ENCODE assay signal across 13 cellular contexts in the genomic region with DNA sequence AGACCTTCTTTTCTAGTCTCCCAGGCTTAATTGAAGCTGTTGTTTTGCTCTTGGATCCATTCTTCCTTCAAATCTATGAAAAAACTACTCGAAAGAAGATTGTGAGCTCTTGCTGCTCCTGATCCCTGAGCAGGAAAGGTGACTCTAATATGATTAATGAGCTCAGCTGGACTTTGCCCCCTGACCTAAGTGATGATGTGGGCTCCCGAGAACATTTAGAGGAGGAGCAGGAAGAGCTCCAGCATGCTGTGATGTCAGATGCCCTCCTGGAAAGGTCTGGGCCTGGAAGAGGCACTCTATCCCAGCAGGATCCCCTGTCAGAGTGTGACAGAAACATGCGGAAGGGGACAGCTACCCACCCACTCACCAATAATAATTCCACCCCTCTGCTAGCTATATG.
DNase-seq lines count a peak whose midpoint lies in the region; ATAC-seq and TF ChIP-seq lines count a peak whose summit lies in the region.
"Had no signal": no experiment of that assay in that cellular context is flagged by ENCODE, and none has a peak within 500 bp of the region (broad histone marks: within the 10 kb centered on the region; RNA-seq: fewer than 3 reads in every experiment).

No MANE protein-coding gene starts in this region.

- H3K27me3 ChIP-seq in body of pancreas (no peaks in the 10 kb centered on the region), smooth muscle cell (ENCODE audit: low read depth) (no peaks in the 10 kb centered on the region)

- no peak overlapping the region for H3K4me3 Mint-ChIP-seq in stimulated activated naive B cell treated with anti-CD40 and anti-IgM and Interleukin-4, amounts not matched to agents 10 μg/mL and 1 μg/mL and 100 μg/mL, for 72 hours
- no peak overlapping the region for H3K4me3 Mint-ChIP-seq in T-cell
- H3K4me3 Mint-ChIP-seq: CD8-positive, alpha-beta T cell had no signal

- H4K20me1 ChIP-seq in smooth muscle cell (ENCODE audit: low read depth) = no peaks in the 10 kb centered on the region

- WGBS in body of pancreas, 2 donors = 33 to 35% methylated on average over 3 of the region's 3 CpGs
- 78% methylated on average over 3 of the region's 3 CpGs for WGBS in smooth muscle cell (ENCODE audit: low lambda C conversion rate)

- H3K9me3 ChIP-seq in HEK293 (ENCODE audit: control insufficient read depth, insufficient read depth, low read depth, low read length) (no peaks in the 10 kb centered on the region), body of pancreas (no peaks in the 10 kb centered on the region), smooth muscle cell (replicated peaks; ENCODE audit: low read depth) (no peaks in the 10 kb centered on the region)

- H2AFZ ChIP-seq in smooth muscle cell (ENCODE audit: low read depth) = no peak overlapping the region
- H2AFZ ChIP-seq: PC-9 had no signal

- no peak overlapping the region for H3K4me2 ChIP-seq in smooth muscle cell

- no peak for TF ChIP-seq POLR2A in body of pancreas (IDR thresholded peaks at IDR 0.05)

- H3K4me1 ChIP-seq in HEK293 (ENCODE audit: control insufficient read depth, insufficient read depth, low read length) (no peaks in the 10 kb centered on the region), body of pancreas (peaks cover 10% of the 10 kb centered on the region), smooth muscle cell (ENCODE audit: low read depth) (peaks cover 12% of the 10 kb centered on the region)

- ATAC-seq in body of pancreas (peak; percentile 81), left lobe of liver (peak; percentile 82), T-cell (replicated peaks in 1 of 4) (no peak), HG03432 (IDR thresholded peaks at IDR 0.05; ENCODE audit: unreplicated experiment) (no peak)
- no peak for ATAC-seq in stimulated activated naive B cell treated with anti-CD40 and anti-IgM and Interleukin-4, amounts not matched to agents 10 μg/mL and 1 μg/mL and 100 μg/mL, for 72 hours (replicated peaks)
- ATAC-seq: CD8-positive, alpha-beta T cell; sciatic nerve had no signal

- CTCF ChIA-PET in HEK293 (lab: Yijun Ruan, JAX) (no interaction called here), T-cell (lab: Charles Lee) (interaction anchor here in 1 of 2 donors (0.9 kb wide), 1 partner anchor 102 kb away, joined by 3 read pairs; no protein-coding TSS in a partner anchor)

- no peak overlapping the region for H3K9ac ChIP-seq in smooth muscle cell (ENCODE audit: low read depth)

- TF ChIP-seq CTCF in HEK293 (tag by site-specific recombination; IDR thresholded peaks at IDR 0.05) (no peak), body of pancreas (IDR thresholded peaks at IDR 0.05) (no peak), smooth muscle cell (IDR thresholded peaks at IDR 0.05; ENCODE audit: borderline replicate concordance, insufficient read depth, poor library complexity, severe bottlenecking) (no peak)

- H3K27me3 Mint-ChIP-seq in stimulated activated naive B cell treated with anti-CD40 and anti-IgM and Interleukin-4, amounts not matched to agents 10 μg/mL and 1 μg/mL and 100 μg/mL, for 72 hours = no peaks in the 10 kb centered on the region
- no peaks in the 10 kb centered on the region for H3K27me3 Mint-ChIP-seq in T-cell

- H3K9me3 Mint-ChIP-seq in stimulated activated naive B cell treated with anti-CD40 and anti-IgM and Interleukin-4, amounts not matched to agents 10 μg/mL and 1 μg/mL and 100 μg/mL, for 72 hours = no peaks in the 10 kb centered on the region
- H3K9me3 Mint-ChIP-seq in T-cell = no peaks in the 10 kb centered on the region
- H3K9me3 Mint-ChIP-seq: CD8-positive, alpha-beta T cell had no signal

- H3K27ac ChIP-seq in HEK293 (ENCODE audit: extremely low read depth, low read depth, low read length) (no peak overlapping the region), body of pancreas (peak overlapping the region in 2 of 4 donors; percentile 2 to 51), smooth muscle cell (ENCODE audit: low read depth) (no peak overlapping the region)
- H3K27ac ChIP-seq: PC-9 had no signal

- H3K27ac Mint-ChIP-seq in stimulated activated naive B cell treated with anti-CD40 and anti-IgM and Interleukin-4, amounts not matched to agents 10 μg/mL and 1 μg/mL and 100 μg/mL, for 72 hours = peak overlapping the region; percentile 47
- peak overlapping the region in 1 of 2 donors; percentile 65 for H3K27ac Mint-ChIP-seq in T-cell
- H3K27ac Mint-ChIP-seq: CD8-positive, alpha-beta T cell had no signal

- peaks cover 3% of the 10 kb centered on the region for H3F3A ChIP-seq in smooth muscle cell (ENCODE audit: low read depth)

- H3K4me3 ChIP-seq in HEK293 (ENCODE audit: low read depth, low read length) (no peak overlapping the region), body of pancreas (no peak overlapping the region), smooth muscle cell (no peak overlapping the region)
- H3K4me3 ChIP-seq: PC-9 had no signal

- H3K4me1 Mint-ChIP-seq in stimulated activated naive B cell treated with anti-CD40 and anti-IgM and Interleukin-4, amounts not matched to agents 10 μg/mL and 1 μg/mL and 100 μg/mL, for 72 hours = peaks cover 20 to 33% of the 10 kb centered on the region in 2 donors
- peaks cover 7 to 12% (median 11%) of the 10 kb centered on the region in 3 donors for H3K4me1 Mint-ChIP-seq in T-cell

- POLR2A ChIA-PET in HEK293 (lab: Yijun Ruan, JAX) (no interaction called here), T-cell (lab: Charles Lee) (interaction anchor here in 1 of 2 donors (1.0 kb wide), 1 partner anchor 14 kb away, joined by 3 read pairs; no protein-coding TSS in a partner anchor)

- H3K36me3 ChIP-seq in HEK293 (ENCODE audit: control insufficient read depth in 2 of 2, insufficient read depth in 1 of 2, low read length in 2 of 2) = no peaks in the 10 kb centered on the region
- no peaks in the 10 kb centered on the region for H3K36me3 ChIP-seq in body of pancreas (replicated peaks in 1 of 2; ENCODE audit: insufficient read depth in 1 of 2, low read depth in 2 of 2)
- no peaks in the 10 kb centered on the region for H3K36me3 ChIP-seq in smooth muscle cell (ENCODE audit: low read depth)

- no peaks in the 10 kb centered on the region for H3K36me3 Mint-ChIP-seq in stimulated activated naive B cell treated with anti-CD40 and anti-IgM and Interleukin-4, amounts not matched to agents 10 μg/mL and 1 μg/mL and 100 μg/mL, for 72 hours
- no peaks in the 10 kb centered on the region for H3K36me3 Mint-ChIP-seq in T-cell
- H3K36me3 Mint-ChIP-seq: CD8-positive, alpha-beta T cell had no signal

- intact Hi-C loops in body of pancreas (cut with DNase I) = no loop called here

- H3K79me2 ChIP-seq in smooth muscle cell (ENCODE audit: low read depth) = no peaks in the 10 kb centered on the region

- peak; percentile 35 to 73 (median 49) for DNase-seq in body of pancreas
- peak; percentile 62 for DNase-seq in left lobe of liver (ENCODE audit: low spot score)
- DNase-seq in stimulated activated naive B cell treated with anti-CD40 and anti-IgM and Interleukin-4, amounts not matched to agents 10 μg/mL and 1 μg/mL and 100 μg/mL, for 72 hours = no peak
- no peak for DNase-seq in GOT3 (lab: John Stamatoyannopoulos, UW)
- no peak for DNase-seq in T-cell
- no peak for DNase-seq in smooth muscle cell (lab: John Stamatoyannopoulos, UW; ENCODE audit: unreplicated experiment)
- DNase-seq: CD8-positive, alpha-beta T cell; foreskin melanocyte; NCI-H2227 treated with DMSO at 0.1 percent for 48 hours had no signal

TF ChIP-seq in HEK293, 187 proteins besides CTCF, POLR2A, EP300 and RAD21:
- TF ChIP-seq ZNF529 (tag by site-specific recombination; IDR thresholded peaks at IDR 0.05; ENCODE audit: insufficient replicate concordance) (no peak), GLIS2 (tag by site-specific recombination; IDR thresholded peaks at IDR 0.05) (no peak), ZNF248 (tag by site-specific recombination; IDR thresholded peaks at IDR 0.05) (no peak), HOXA7 (CRISPR knock-in tag; IDR thresholded peaks at IDR 0.05; ENCODE audit: borderline replicate concordance) (no peak), ZEB2 (tag by site-specific recombination; IDR thresholded peaks at IDR 0.05) (no peak), ZIC2 (tag by site-specific recombination; IDR thresholded peaks at IDR 0.05) (peak; percentile 35; the same call in 1 of the 2 replicates), ZNF561 (tag by site-specific recombination; IDR thresholded peaks at IDR 0.05; ENCODE audit: borderline replicate concordance) (no peak)
- TF ChIP-seq, protein P1, sequence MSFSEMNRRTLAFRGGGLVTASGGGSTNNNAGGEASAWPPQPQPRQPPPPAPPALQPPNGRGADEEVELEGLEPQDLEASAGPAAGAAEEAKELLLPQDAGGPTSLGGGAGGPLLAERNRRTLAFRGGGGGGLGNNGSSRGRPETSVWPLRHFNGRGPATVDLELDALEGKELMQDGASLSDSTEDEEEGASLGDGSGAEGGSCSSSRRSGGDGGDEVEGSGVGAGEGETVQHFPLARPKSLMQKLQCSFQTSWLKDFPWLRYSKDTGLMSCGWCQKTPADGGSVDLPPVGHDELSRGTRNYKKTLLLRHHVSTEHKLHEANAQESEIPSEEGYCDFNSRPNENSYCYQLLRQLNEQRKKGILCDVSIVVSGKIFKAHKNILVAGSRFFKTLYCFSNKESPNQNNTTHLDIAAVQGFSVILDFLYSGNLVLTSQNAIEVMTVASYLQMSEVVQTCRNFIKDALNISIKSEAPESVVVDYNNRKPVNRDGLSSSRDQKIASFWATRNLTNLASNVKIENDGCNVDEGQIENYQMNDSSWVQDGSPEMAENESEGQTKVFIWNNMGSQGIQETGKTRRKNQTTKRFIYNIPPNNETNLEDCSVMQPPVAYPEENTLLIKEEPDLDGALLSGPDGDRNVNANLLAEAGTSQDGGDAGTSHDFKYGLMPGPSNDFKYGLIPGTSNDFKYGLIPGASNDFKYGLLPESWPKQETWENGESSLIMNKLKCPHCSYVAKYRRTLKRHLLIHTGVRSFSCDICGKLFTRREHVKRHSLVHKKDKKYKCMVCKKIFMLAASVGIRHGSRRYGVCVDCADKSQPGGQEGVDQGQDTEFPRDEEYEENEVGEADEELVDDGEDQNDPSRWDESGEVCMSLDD (tag by site-specific recombination; IDR thresholded peaks at IDR 0.05) = no peak
TF ChIP-seq in HEK293: peak in this region for 1.

Comparison
In these comparisons a context has a peak if more than half of its experiments do, and no peak if none do; other contexts are left out.
1. ATAC-seq: peak in body of pancreas (single experiment) and left lobe of liver (single experiment); none in stimulated activated naive B cell treated with anti-CD40 and anti-IgM and Interleukin-4, amounts not matched to agents 10 μg/mL and 1 μg/mL and 100 μg/mL, for 72 hours (0 of 2), T-cell (0 of 4) and HG03432 (single experiment).
2. DNase-seq: peak in body of pancreas (4 of 4) and left lobe of liver (single experiment); none in stimulated activated naive B cell treated with anti-CD40 and anti-IgM and Interleukin-4, amounts not matched to agents 10 μg/mL and 1 μg/mL and 100 μg/mL, for 72 hours (single experiment), GOT3 (single experiment), T-cell (0 of 34) and smooth muscle cell (single experiment).